Comparison of ENCODE assay signal across 31 cellular contexts in the genomic region with DNA sequence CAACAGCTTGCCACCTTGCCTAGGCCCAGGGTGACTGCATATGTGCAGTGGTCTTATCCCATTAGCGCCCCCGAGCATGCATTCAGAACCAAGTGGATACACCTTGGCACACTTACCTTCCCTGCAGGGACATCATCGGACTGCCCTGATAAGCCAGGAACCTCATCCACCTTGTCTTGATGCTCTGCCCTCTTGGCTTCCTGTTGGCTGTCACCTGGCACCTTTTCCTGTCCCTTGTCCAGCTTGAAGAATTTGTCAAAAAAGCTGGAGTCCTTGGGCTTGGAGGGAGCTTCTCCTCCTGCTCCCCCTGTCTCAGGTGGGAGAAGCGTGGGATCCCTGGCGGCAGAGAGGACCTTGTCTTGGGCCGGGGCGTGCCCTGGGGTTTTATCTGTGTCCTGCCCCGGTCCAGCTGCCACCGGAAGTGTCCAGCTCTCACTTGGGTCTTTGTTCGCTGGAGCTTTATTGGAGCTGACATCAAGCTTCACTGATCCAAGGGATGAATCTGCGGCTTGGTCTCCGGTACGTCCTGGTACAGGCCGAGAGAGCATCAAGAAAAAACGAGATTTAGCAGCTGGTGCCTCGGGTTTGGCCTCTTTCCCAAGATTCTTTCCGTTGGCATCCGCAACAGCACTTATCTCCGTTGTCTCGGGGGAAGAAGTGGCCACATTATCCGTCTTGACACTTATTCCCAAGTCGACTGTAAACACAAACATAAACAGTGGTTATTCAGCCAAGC. TPM values are rescaled to one million over a fixed set of nuclear protein-coding genes. Genes with fewer than 3 reads are reported as not detected.
DNase-seq lines count a peak whose midpoint lies in the region; ATAC-seq and TF ChIP-seq lines count a peak whose summit lies in the region.
"Had no signal": no experiment of that assay in that cellular context is flagged by ENCODE, and none has a peak within 500 bp of the region (broad histone marks: within the 10 kb centered on the region; RNA-seq: fewer than 3 reads in every experiment).

No MANE protein-coding gene starts in this region.

- ATAC-seq in right cardiac atrium (no peak), GM19035 (IDR thresholded peaks at IDR 0.05; ENCODE audit: unreplicated experiment) (no peak)
- ATAC-seq: effector memory CD8-positive, alpha-beta T cell; esophagus mucosa; stimulated activated memory B cell treated with anti-CD40 and anti-IgM and Interleukin-4, amounts not matched to agents 10 μg/mL and 1 μg/mL and 100 μg/mL, for 72 hours had no signal

- in situ Hi-C loops in G401 (cut with HindIII; ENCODE audit: low sequenced_read_pairs), result no loop called here

- no peak overlapping the region for H3K27ac Mint-ChIP-seq in MCF 10A (ENCODE audit: low read depth, unreplicated experiment)
- H3K27ac Mint-ChIP-seq: B cell; effector memory CD8-positive, alpha-beta T cell; H9; stimulated activated memory B cell treated with anti-CD40 and anti-IgM and Interleukin-4, amounts not matched to agents 10 μg/mL and 1 μg/mL and 100 μg/mL, for 72 hours had no signal

- H3K27ac ChIP-seq in right cardiac atrium (ENCODE audit: low read length), result no peak overlapping the region
- H3K27ac ChIP-seq in ovary, result no peak overlapping the region
- H3K27ac ChIP-seq: ascending aorta, right atrium auricular region, SK-N-MC, testis, uterus had no signal

- no peak for TF ChIP-seq CTCF in MCF 10A (IDR thresholded peaks at IDR 0.05; ENCODE audit: unreplicated experiment)
- TF ChIP-seq CTCF in ovary (IDR thresholded peaks at IDR 0.05), result no peak

- DNase-seq in G401 (ENCODE audit: low spot score) (peak; percentile 82), anterior cingulate cortex (lab: John Stamatoyannopoulos, UW) (peak in 51 of 58 donors; percentile 5 to 88 (median 60)), head of caudate nucleus (peak; percentile 47 to 92 (median 82)), nucleus accumbens (lab: John Stamatoyannopoulos, UW) (peak in 54 of 56 donors; percentile 7 to 91 (median 72)), right cardiac atrium (no peak), MCF 10A (ENCODE audit: unreplicated experiment) (no peak), ovary (no peak)
- DNase-seq: activated CD4-positive, alpha-beta T cell treated with anti-CD3 and anti-CD28 coated beads for 48 hours; activated naive CD4-positive, alpha-beta T cell treated with anti-CD3 and anti-CD28 coated beads, Interleukin-2, amount 50 U/mL, for 16 hours; effector memory CD8-positive, alpha-beta T cell; foreskin melanocyte; H9; Karpas-422; NCI-H1092; NCI-H187 treated with DMSO at 0.1 percent for 48 hours; NCI-H226; NCI-H748 treated with DMSO at 0.1 percent for 48 hours; RPMI8226; stimulated activated CD4-positive, alpha-beta T cell treated with anti-CD3 and anti-CD28 coated beads, Interleukin-4, amount 100 ng/mL, for 1 hour; testis; uterus had no signal

- no peak overlapping the region for H3K4me3 Mint-ChIP-seq in MCF 10A (ENCODE audit: unreplicated experiment)
- H3K4me3 Mint-ChIP-seq: B cell; effector memory CD8-positive, alpha-beta T cell; H9; stimulated activated memory B cell treated with anti-CD40 and anti-IgM and Interleukin-4, amounts not matched to agents 10 μg/mL and 1 μg/mL and 100 μg/mL, for 72 hours had no signal

- no peaks in the 10 kb centered on the region for H3K36me3 ChIP-seq in ovary
- H3K36me3 ChIP-seq: ascending aorta, right atrium auricular region, uterus had no signal

- H3K27me3 ChIP-seq in right cardiac atrium (ENCODE audit: control insufficient read depth, insufficient read depth) (no peaks in the 10 kb centered on the region), ovary (no peaks in the 10 kb centered on the region)
- H3K27me3 ChIP-seq: ascending aorta, right atrium auricular region, testis, uterus had no signal

- TF ChIP-seq EP300 in ovary (IDR thresholded peaks at IDR 0.05), result no peak

- no peaks in the 10 kb centered on the region for H3K4me1 Mint-ChIP-seq in MCF 10A (ENCODE audit: insufficient read depth, unreplicated experiment)
- H3K4me1 Mint-ChIP-seq: B cell; stimulated activated memory B cell treated with anti-CD40 and anti-IgM and Interleukin-4, amounts not matched to agents 10 μg/mL and 1 μg/mL and 100 μg/mL, for 72 hours had no signal

- POLR2A ChIA-PET in MCF 10A (lab: Yijun Ruan, JAX), result interaction anchor here (0.6 to 1.1 kb wide), 2 partner anchors 20 to 88 kb away, joined by 3 read pairs; no protein-coding TSS in a partner anchor

- no peaks in the 10 kb centered on the region for H3K9me3 ChIP-seq in right cardiac atrium (ENCODE audit: control insufficient read depth, low read length)
- H3K9me3 ChIP-seq in ovary, result no peaks in the 10 kb centered on the region
- H3K9me3 ChIP-seq: ascending aorta, right atrium auricular region, testis had no signal

- 64% methylated on average over 22 of the region's 22 CpGs for WGBS in right cardiac atrium
- WGBS in ovary, 3 donors, result 82 to 91% (median 85%) methylated on average over 22 of the region's 22 CpGs

- H3K4me3 ChIP-seq in right cardiac atrium (ENCODE audit: low read length) (no peak overlapping the region), ovary (no peak overlapping the region)
- H3K4me3 ChIP-seq: ascending aorta, lung, right atrium auricular region, SK-N-MC, testis, uterus had no signal

- CTCF ChIA-PET in MCF 10A (lab: Yijun Ruan, JAX), result interaction anchor here (0.6 to 0.8 kb wide), 3 partner anchors 17 to 346 kb away, joined by 3 to 4 read pairs (median 4); no protein-coding TSS in a partner anchor

- H3K27me3 Mint-ChIP-seq in MCF 10A (ENCODE audit: insufficient read depth, unreplicated experiment), result peaks cover 55% of the 10 kb centered on the region
- H3K27me3 Mint-ChIP-seq: stimulated activated memory B cell treated with anti-CD40 and anti-IgM and Interleukin-4, amounts not matched to agents 10 μg/mL and 1 μg/mL and 100 μg/mL, for 72 hours had no signal

- intact Hi-C loops in head of caudate nucleus (cut with DNase I), result loop anchor here (5.0 kb wide), 1 partner anchor 86 kb away; no protein-coding TSS in a partner anchor
- intact Hi-C loops in right cardiac atrium (cut with DNase I), result no loop called here
- intact Hi-C loops in MCF 10A (cut with micrococcal nuclease), result no loop called here
- intact Hi-C loops in ovary (cut with DNase I), result no loop called here

- TF ChIP-seq POLR2A in ovary (IDR thresholded peaks at IDR 0.05), result no peak

- peaks cover 7% of the 10 kb centered on the region for H3K9me3 Mint-ChIP-seq in MCF 10A (ENCODE audit: unreplicated experiment)
- H3K9me3 Mint-ChIP-seq: H9; stimulated activated memory B cell treated with anti-CD40 and anti-IgM and Interleukin-4, amounts not matched to agents 10 μg/mL and 1 μg/mL and 100 μg/mL, for 72 hours had no signal

- H3K4me1 ChIP-seq in right cardiac atrium (ENCODE audit: control insufficient read depth, insufficient read depth, low read length) (no peaks in the 10 kb centered on the region), ovary (ENCODE audit: insufficient read depth) (no peaks in the 10 kb centered on the region)
- H3K4me1 ChIP-seq: ascending aorta, right atrium auricular region, testis had no signal

- no peaks in the 10 kb centered on the region for H3K36me3 Mint-ChIP-seq in MCF 10A (ENCODE audit: insufficient read depth, unreplicated experiment)

- no TSS peak for BruUV-seq in MCF 10A (replicated peaks; lab: Mats Ljungman, UMichigan)

RNA-seq across cellular contexts. Expression of a gene that starts 42.0 kb away (rescaled TPM):
- total RNA-seq in G401 (2014; rRNA removed; shearing (Covaris generic)), result under 0.01 TPM in 1 of 2 replicates, not detected in the other
- under 1 TPM in 1 of 4 donors, not detected in 3; 0.18 TPM for total RNA-seq in right cardiac atrium
- 0.18 TPM for polyA plus RNA-seq in right cardiac atrium
- total RNA-seq in MCF 10A (2022), result not detected in 2 replicates
- total RNA-seq in ovary, result under 1 TPM in 5 of 7 donors, not detected in 2; 0.13 to 0.92 (median 0.51) TPM
- under 1 TPM; 0.15 to 0.57 TPM for polyA plus RNA-seq in ovary
- total RNA-seq: ascending aorta; chondrocyte; right atrium auricular region; T-helper 2 cell treated with Interferon-gamma antibody and Interleukin-4, amounts not matched to agents 100 ng/mL and 5 ng/mL, for 36 hours had no signal

Comparison
In these comparisons a context has a peak if more than half of its experiments do, and no peak if none do; other contexts are left out.
1. DNase-seq: peak in G401 (single experiment), anterior cingulate cortex (51 of 58), head of caudate nucleus (42 of 42) and nucleus accumbens (54 of 56); none in right cardiac atrium (0 of 3), MCF 10A (single experiment) and ovary (0 of 5).